ENCODE assay signal across 22 cellular contexts in genomic region chr7:143320620-143321019, GRCh38. TPM values are rescaled to one million over a fixed set of nuclear protein-coding genes. Genes with fewer than 3 reads are reported as not detected.
"Had no signal": no experiment of that assay in that cellular context is flagged by ENCODE, and none has a peak within 500 bp of the region (broad histone marks: within the 10 kb centered on the region; RNA-seq: fewer than 3 reads in every experiment).

No MANE protein-coding gene starts in this region.

- H3K36me3 ChIP-seq: heart left ventricle, tibial nerve, vagina had no signal

- H3K4me3 ChIP-seq: heart left ventricle, lung, tibial nerve, vagina had no signal

- H3K4me3 Mint-ChIP-seq: activated CD8-positive, alpha-beta T cell treated with anti-CD3 and anti-CD28 coated beads for 36 hours; immature natural killer cell; T-helper 17 cell; WTC11 had no signal

- H3K27me3 ChIP-seq: foreskin keratinocyte, heart left ventricle, tibial nerve, vagina had no signal

- H3K9me3 ChIP-seq: heart left ventricle, tibial nerve, vagina had no signal

- H3K27ac Mint-ChIP-seq: activated CD8-positive, alpha-beta T cell treated with anti-CD3 and anti-CD28 coated beads for 36 hours; activated naive CD4-positive, alpha-beta T cell treated with anti-CD3 and anti-CD28 coated beads, Interleukin-2, amount 50 U/mL, for 72 hours; immature natural killer cell; T-helper 17 cell; WTC11 had no signal

- FAIRE-seq: colon had no signal

- H3K27me3 Mint-ChIP-seq: activated CD8-positive, alpha-beta T cell treated with anti-CD3 and anti-CD28 coated beads for 36 hours had no signal

- H3K27ac ChIP-seq: foreskin keratinocyte, heart left ventricle, tibial nerve, vagina had no signal

- H3K9me3 Mint-ChIP-seq: activated CD8-positive, alpha-beta T cell treated with anti-CD3 and anti-CD28 coated beads for 36 hours; activated naive CD4-positive, alpha-beta T cell treated with anti-CD3 and anti-CD28 coated beads, Interleukin-2, amount 50 U/mL, for 72 hours; immature natural killer cell; WTC11 had no signal

- H3K36me3 Mint-ChIP-seq: activated naive CD4-positive, alpha-beta T cell treated with anti-CD3 and anti-CD28 coated beads, Interleukin-2, amount 50 U/mL, for 72 hours; immature natural killer cell; WTC11 had no signal

- DNase-seq: activated CD4-positive, alpha-beta T cell treated with anti-CD3 and anti-CD28 coated beads for 4 hours; activated CD8-positive, alpha-beta T cell treated with anti-CD3 and anti-CD28 coated beads for 36 hours; activated gamma-delta T cell; activated T-cell treated with anti-CD3 and anti-CD28 coated beads, Interleukin-2, amount 50 U/mL, for 48 hours; effector CD8-positive, alpha-beta T cell; foreskin keratinocyte; heart left ventricle; immature natural killer cell; midbrain; retina; stimulated activated CD4-positive, alpha-beta T cell treated with anti-CD3 and anti-CD28 coated beads, Interleukin-15, amount 100 ng/mL, for 24 hours; stimulated activated CD4-positive, alpha-beta T cell treated with anti-CD3 and anti-CD28 coated beads, Interleukin-4, amount 100 ng/mL, for 1 hour; stimulated activated naive CD4-positive, alpha-beta T cell; substantia nigra; T-helper 17 cell had no signal

RNA-seq across cellular contexts. Expression of gene CLCN1, which starts 4.7 kb away (rescaled TPM):
- total RNA-seq: cardiac septum, T-helper 17 cell, tibial nerve, vagina had no signal

RNA-seq across cellular contexts. Expression of gene TMEM139, which starts 35.9 kb away (rescaled TPM):
- total RNA-seq: vagina had no signal
- polyA plus RNA-seq: immature natural killer cell had no signal
